Comparison of ENCODE assay signal across 11 cellular contexts in genomic region chr15:58498821-58499580, GRCh38.
DNase-seq lines count a peak whose midpoint lies in the region; ATAC-seq and TF ChIP-seq lines count a peak whose summit lies in the region.
"Had no signal": no experiment of that assay in that cellular context is flagged by ENCODE, and none has a peak within 500 bp of the region (broad histone marks: within the 10 kb centered on the region; RNA-seq: fewer than 3 reads in every experiment).

No MANE protein-coding gene starts in this region.

- DNase-seq in ELR (ENCODE audit: low read depth) (peak; percentile 92), RWPE2 (ENCODE audit: low spot score) (no peak), fibroblast of pulmonary artery (ENCODE audit: low read depth) (peak; percentile 66), sciatic nerve (ENCODE audit: low spot score) (no peak), RKO (ENCODE audit: low spot score) (no peak)
- DNase-seq: DND-41, dorsolateral prefrontal cortex, upper lobe of left lung had no signal

- no peaks in the 10 kb centered on the region for H3K27me3 ChIP-seq in RWPE2 (ENCODE audit: insufficient read depth, poor library complexity, severe bottlenecking)
- H3K27me3 ChIP-seq: dorsolateral prefrontal cortex, upper lobe of left lung had no signal

- H3K4me1 ChIP-seq in RWPE2 (ENCODE audit: insufficient read depth, poor library complexity, severe bottlenecking) = peaks cover 6% of the 10 kb centered on the region
- H3K4me1 ChIP-seq: parathyroid adenoma, upper lobe of left lung had no signal

- H3K4me3 ChIP-seq in RWPE2 (ENCODE audit: severe bottlenecking) = no peak overlapping the region
- H3K4me3 ChIP-seq in fibroblast of pulmonary artery (replicated peaks; ENCODE audit: low read depth, low read length) = no peak overlapping the region
- H3K4me3 ChIP-seq: dorsolateral prefrontal cortex, upper lobe of left lung had no signal

- H3K27ac ChIP-seq in RWPE2 (ENCODE audit: poor library complexity, severe bottlenecking) = no peak overlapping the region
- H3K27ac ChIP-seq: parathyroid adenoma, upper lobe of left lung had no signal

- intact Hi-C loops in sciatic nerve (cut with DNase I) = no loop called here

- ATAC-seq in RWPE2 (ENCODE audit: low read depth) = peak; percentile 68
- ATAC-seq in sciatic nerve = peak; percentile 85
- ATAC-seq in GM18511 (IDR thresholded peaks at IDR 0.05; ENCODE audit: unreplicated experiment) = no peak
- no peak for ATAC-seq in GM18873 (IDR thresholded peaks at IDR 0.05; ENCODE audit: low FRiP score, unreplicated experiment)

- H3K36me3 ChIP-seq in RWPE2 (ENCODE audit: low read depth) = no peaks in the 10 kb centered on the region
- H3K36me3 ChIP-seq: upper lobe of left lung had no signal

- H3K9me3 ChIP-seq in RWPE2 (ENCODE audit: severe bottlenecking) = no peaks in the 10 kb centered on the region
- H3K9me3 ChIP-seq: upper lobe of left lung had no signal

- no peak for TF ChIP-seq CTCF in RWPE2 (IDR thresholded peaks at IDR 0.05; ENCODE audit: poor library complexity, severe bottlenecking)
- TF ChIP-seq CTCF in fibroblast of pulmonary artery (IDR thresholded peaks at IDR 0.05; ENCODE audit: low read length, missing control alignments) = no peak

Comparison
In these comparisons a context has a peak if more than half of its experiments do, and no peak if none do; other contexts are left out.
1. DNase-seq: peak in ELR (single experiment) and fibroblast of pulmonary artery (single experiment); none in RWPE2 (single experiment), sciatic nerve (single experiment) and RKO (single experiment).
2. ATAC-seq: peak in RWPE2 (single experiment) and sciatic nerve (single experiment); none in GM18511 (single experiment) and GM18873 (single experiment).